ENCODE assay signal across 1 cellular context in genomic region chr5:134116291-134116690, GRCh38.
TF ChIP-seq lines count a peak whose summit lies in the region.

No MANE protein-coding gene starts in this region.

TF ChIP-seq in GM12878, 131 proteins besides CTCF, POLR2A, EP300 and RAD21 (continued from another document):
- TF ChIP-seq ATF2 (IDR thresholded peaks at IDR 0.05; ENCODE audit: low read length) (no peak), BHLHE40 (IDR thresholded peaks at IDR 0.05; ENCODE audit: borderline replicate concordance in 1 of 2, low read depth in 2 of 2, low read length in 1 of 2) (peak in 1 of 2 experiments; percentile 29; a peak in 1 of 4 replicates), MYB (IDR thresholded peaks at IDR 0.05; ENCODE audit: borderline replicate concordance, low read depth, low read length) (no peak)
- TF ChIP-seq, protein P1, sequence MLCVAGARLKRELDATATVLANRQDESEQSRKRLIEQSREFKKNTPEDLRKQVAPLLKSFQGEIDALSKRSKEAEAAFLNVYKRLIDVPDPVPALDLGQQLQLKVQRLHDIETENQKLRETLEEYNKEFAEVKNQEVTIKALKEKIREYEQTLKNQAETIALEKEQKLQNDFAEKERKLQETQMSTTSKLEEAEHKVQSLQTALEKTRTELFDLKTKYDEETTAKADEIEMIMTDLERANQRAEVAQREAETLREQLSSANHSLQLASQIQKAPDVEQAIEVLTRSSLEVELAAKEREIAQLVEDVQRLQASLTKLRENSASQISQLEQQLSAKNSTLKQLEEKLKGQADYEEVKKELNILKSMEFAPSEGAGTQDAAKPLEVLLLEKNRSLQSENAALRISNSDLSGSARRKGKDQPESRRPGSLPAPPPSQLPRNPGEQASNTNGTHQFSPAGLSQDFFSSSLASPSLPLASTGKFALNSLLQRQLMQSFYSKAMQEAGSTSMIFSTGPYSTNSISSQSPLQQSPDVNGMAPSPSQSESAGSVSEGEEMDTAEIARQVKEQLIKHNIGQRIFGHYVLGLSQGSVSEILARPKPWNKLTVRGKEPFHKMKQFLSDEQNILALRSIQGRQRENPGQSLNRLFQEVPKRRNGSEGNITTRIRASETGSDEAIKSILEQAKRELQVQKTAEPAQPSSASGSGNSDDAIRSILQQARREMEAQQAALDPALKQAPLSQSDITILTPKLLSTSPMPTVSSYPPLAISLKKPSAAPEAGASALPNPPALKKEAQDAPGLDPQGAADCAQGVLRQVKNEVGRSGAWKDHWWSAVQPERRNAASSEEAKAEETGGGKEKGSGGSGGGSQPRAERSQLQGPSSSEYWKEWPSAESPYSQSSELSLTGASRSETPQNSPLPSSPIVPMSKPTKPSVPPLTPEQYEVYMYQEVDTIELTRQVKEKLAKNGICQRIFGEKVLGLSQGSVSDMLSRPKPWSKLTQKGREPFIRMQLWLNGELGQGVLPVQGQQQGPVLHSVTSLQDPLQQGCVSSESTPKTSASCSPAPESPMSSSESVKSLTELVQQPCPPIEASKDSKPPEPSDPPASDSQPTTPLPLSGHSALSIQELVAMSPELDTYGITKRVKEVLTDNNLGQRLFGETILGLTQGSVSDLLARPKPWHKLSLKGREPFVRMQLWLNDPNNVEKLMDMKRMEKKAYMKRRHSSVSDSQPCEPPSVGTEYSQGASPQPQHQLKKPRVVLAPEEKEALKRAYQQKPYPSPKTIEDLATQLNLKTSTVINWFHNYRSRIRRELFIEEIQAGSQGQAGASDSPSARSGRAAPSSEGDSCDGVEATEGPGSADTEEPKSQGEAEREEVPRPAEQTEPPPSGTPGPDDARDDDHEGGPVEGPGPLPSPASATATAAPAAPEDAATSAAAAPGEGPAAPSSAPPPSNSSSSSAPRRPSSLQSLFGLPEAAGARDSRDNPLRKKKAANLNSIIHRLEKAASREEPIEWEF (IDR thresholded peaks at IDR 0.05; ENCODE audit: insufficient replicate concordance, low read depth, low read length), result no peak
